Comparison of ENCODE assay signal across 25 cellular contexts in genomic region chr7:88610942-88611341, GRCh38.
"Had no signal": no experiment of that assay in that cellular context is flagged by ENCODE, and none has a peak within 500 bp of the region (broad histone marks: within the 10 kb centered on the region; RNA-seq: fewer than 3 reads in every experiment).

No MANE protein-coding gene starts in this region.

- DNase-seq: stimulated activated CD4-positive, alpha-beta T cell treated with anti-CD3 and anti-CD28 coated beads, Interleukin-2, amount 100 ng/mL, for 48 hours; stimulated activated CD4-positive, alpha-beta T cell treated with anti-CD3 and anti-CD28 coated beads, Interleukin-4, amount 100 ng/mL, for 1 hour; stimulated activated CD4-positive, alpha-beta T cell treated with anti-CD3 and anti-CD28 coated beads, Interleukin-4, amount 100 ng/mL, for 24 hours; stimulated activated CD4-positive, alpha-beta T cell treated with anti-CD3 and anti-CD28 coated beads, Interleukin-4, amount 100 ng/mL, for 4 hours; stimulated activated CD8-positive, alpha-beta memory T cell treated with anti-CD3 and anti-CD28 coated beads, Interleukin-4, amount 100 ng/mL, for 48 hours; stimulated activated naive B cell treated with anti-CD40 and anti-IgM and Interleukin-4, amounts not matched to agents 10 μg/mL and 1 μg/mL and 100 μg/mL, for 72 hours; stimulated activated naive CD4-positive, alpha-beta T cell; stimulated activated naive CD4-positive, alpha-beta T cell treated with Interleukin-2 at 50 U/mL for 16 hours; stimulated activated naive CD8-positive, alpha-beta T cell treated with anti-CD3 and anti-CD28 coated beads, Interleukin-15, amount 100 ng/mL, for 72 hours; stimulated activated naive CD8-positive, alpha-beta T cell treated with anti-CD3 and anti-CD28 coated beads, Interleukin-15, Interleukin-2, amounts not matched to agents 100 U/mL and 50 U/mL, for 24 hours; stomach; substantia nigra; testis; thyroid gland; tibial artery; transverse colon; trophoblast cell; upper lobe of right lung; uterus had no signal

- H3K4me1 ChIP-seq: stomach, suprapubic skin, testis, thyroid gland, tibial artery, tibial nerve, transverse colon, upper lobe of left lung, upper lobe of right lung, uterus, vagina had no signal

- H3K36me3 ChIP-seq: stomach, suprapubic skin, thoracic aorta, thyroid gland, tibial artery, tibial nerve, transverse colon, upper lobe of left lung, upper lobe of right lung, uterus, vagina had no signal

- ATAC-seq: stimulated activated effector memory CD8-positive, alpha-beta T cell treated with anti-CD3 and anti-CD28 coated beads, Interleukin-12 subunit alpha, Interleukin-12 subunit beta, amount 100 ng/mL, for 72 hours; stimulated activated naive CD8-positive, alpha-beta T cell treated with anti-CD3 and anti-CD28 coated beads, Interleukin-15, amount 100 ng/mL, for 72 hours; stimulated activated naive CD8-positive, alpha-beta T cell treated with anti-CD3 and anti-CD28 coated beads, Interleukin-15, Interleukin-2, amounts not matched to agents 100 U/mL and 50 U/mL, for 24 hours; upper lobe of right lung had no signal

- H3K27me3 ChIP-seq: stomach, suprapubic skin, testis, thyroid gland, tibial artery, tibial nerve, transverse colon, upper lobe of left lung, upper lobe of right lung, uterus, vagina had no signal

- H3K27ac ChIP-seq: stomach, suprapubic skin, testis, thoracic aorta, thyroid gland, tibial artery, tibial nerve, transverse colon, upper lobe of left lung, upper lobe of right lung, uterus, vagina had no signal

- H3K9me3 ChIP-seq: suprapubic skin, testis, thoracic aorta, thyroid gland, tibial artery, tibial nerve, transverse colon, upper lobe of left lung, upper lobe of right lung, uterus, vagina had no signal

- H3K4me3 ChIP-seq: stomach, suprapubic skin, testis, thoracic aorta, thyroid gland, tibial artery, tibial nerve, transverse colon, upper lobe of left lung, upper lobe of right lung, uterus, vagina had no signal
